Comparison of ENCODE assay signal across 20 cellular contexts in the genomic region with DNA sequence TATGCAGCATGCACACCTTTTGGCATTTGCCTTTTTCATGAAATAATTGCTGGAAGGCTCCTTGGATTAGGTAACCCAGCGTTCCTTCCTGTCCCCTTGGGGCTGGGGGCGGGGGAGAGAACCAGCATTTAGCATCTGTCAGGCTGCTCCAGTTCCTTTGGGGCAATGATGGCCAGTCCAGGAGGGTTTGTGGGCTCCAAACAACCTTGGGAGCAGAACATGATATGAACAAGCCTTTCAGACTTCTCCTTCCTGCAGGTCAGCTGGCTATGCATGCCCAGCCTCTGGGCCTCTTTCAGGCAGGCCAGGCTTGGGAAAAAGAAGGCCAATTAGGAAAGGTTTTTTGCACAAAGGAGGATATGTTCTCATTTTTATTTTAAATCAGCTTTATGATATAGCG. TPM values are rescaled to one million over a fixed set of nuclear protein-coding genes. Genes with fewer than 3 reads are reported as not detected.
DNase-seq lines count a peak whose midpoint lies in the region; ATAC-seq and TF ChIP-seq lines count a peak whose summit lies in the region.
"Had no signal": no experiment of that assay in that cellular context is flagged by ENCODE, and none has a peak within 500 bp of the region (broad histone marks: within the 10 kb centered on the region; RNA-seq: fewer than 3 reads in every experiment).

No MANE protein-coding gene starts in this region.

- H3K14ac ChIP-seq in neuronal stem cell (ENCODE audit: low read length) = no peak overlapping the region

- H3K27me3 ChIP-seq in BLaER1 (peaks cover 47% of the 10 kb centered on the region), GM23338 (ENCODE audit: insufficient read depth) (peaks cover 39% of the 10 kb centered on the region), neuronal stem cell (ENCODE audit: control insufficient read depth in 3 of 3, insufficient read depth in 3 of 3, low read depth in 1 of 3, low read length in 3 of 3) (peaks cover 4 to 83% (median 22%) of the 10 kb centered on the region in 3 experiments), transverse colon (peaks cover 46% of the 10 kb centered on the region)
- H3K27me3 ChIP-seq: vagina had no signal

- H3K4me3 Mint-ChIP-seq in GM23338 (peak overlapping the region; percentile 80; the same call in 2 of the 3 replicates), endothelial cell (ENCODE audit: unreplicated experiment) (peak overlapping the region; percentile 89)

- H4K20me1 ChIP-seq in BLaER1 (peaks cover 27% of the 10 kb centered on the region), GM23338 (replicated peaks; ENCODE audit: insufficient read depth) (no peaks in the 10 kb centered on the region)

- peak overlapping the region; percentile 56 for H3K18ac ChIP-seq in neuronal stem cell (ENCODE audit: low read length)

- H3F3A ChIP-seq in GM23338 (replicated peaks; ENCODE audit: low read depth) = no peaks in the 10 kb centered on the region

- no peak overlapping the region for H4K91ac ChIP-seq in neuronal stem cell (ENCODE audit: low read depth, low read length, poor library complexity)

- peak overlapping the region; percentile 100 for H2BK15ac ChIP-seq in neuronal stem cell (ENCODE audit: low read length)

- no peaks in the 10 kb centered on the region; the same call in 2 of the 3 replicates for H3K9me3 Mint-ChIP-seq in GM23338
- no peaks in the 10 kb centered on the region for H3K9me3 Mint-ChIP-seq in endothelial cell (ENCODE audit: unreplicated experiment)
- H3K9me3 Mint-ChIP-seq: activated CD8-positive, alpha-beta T cell treated with anti-CD3 and anti-CD28 coated beads for 36 hours; activated naive CD4-positive, alpha-beta T cell treated with anti-CD3 and anti-CD28 coated beads for 36 hours; CD4-positive, alpha-beta memory T cell had no signal

- H3K36me3 Mint-ChIP-seq in GM23338 (ENCODE audit: low read depth) = no peaks in the 10 kb centered on the region
- H3K36me3 Mint-ChIP-seq in endothelial cell (ENCODE audit: low read depth, unreplicated experiment) = no peaks in the 10 kb centered on the region
- H3K36me3 Mint-ChIP-seq: CD4-positive, alpha-beta memory T cell had no signal

- no peak overlapping the region for H2BK120ac ChIP-seq in neuronal stem cell (ENCODE audit: low read depth, low read length)

- no CpG with 5 or more reads among the region's 3 CpGs for WGBS in neuronal stem cell (ENCODE audit: extremely low coverage in 2 of 2, insufficient read length in 2 of 2, insufficient replicate concordance in 1 of 2), 2 donors
- WGBS in transverse colon (ENCODE audit: low coverage in 1 of 2), 2 donors = 78 to 88% methylated on average over 1 to 3 of the region's 3 CpGs

- intact Hi-C loops in transverse colon (cut with DNase I; ENCODE audit: low total_unique reads) = no loop called here

- H3K9me2 ChIP-seq in GM23338 (ENCODE audit: insufficient read depth) = no peaks in the 10 kb centered on the region

- H2BK12ac ChIP-seq in neuronal stem cell (ENCODE audit: low read length) = no peak overlapping the region

- H4K8ac ChIP-seq in neuronal stem cell (ENCODE audit: low read depth, low read length) = no peak overlapping the region

- H3K9ac ChIP-seq in BLaER1 = no peak overlapping the region
- peak overlapping the region; percentile 32 for H3K9ac ChIP-seq in neuronal stem cell (ENCODE audit: low read depth, low read length, poor library complexity)
- H3K9ac ChIP-seq: KMS-11 had no signal

- H3K4me1 ChIP-seq in BLaER1 (peaks cover 38% of the 10 kb centered on the region), GM23338 (ENCODE audit: insufficient read depth) (peaks cover 9% of the 10 kb centered on the region), neuronal stem cell (ENCODE audit: control insufficient read depth in 2 of 2, insufficient read depth in 1 of 2, low read depth in 1 of 2, low read length in 2 of 2) (peaks cover 7 to 19% of the 10 kb centered on the region in 2 donors), transverse colon (peaks cover 0 to 16% (median 12%) of the 10 kb centered on the region in 4 donors)

- H3K27ac ChIP-seq in BLaER1 (no peak overlapping the region), GM23338 (ENCODE audit: low read depth) (no peak overlapping the region), neuronal stem cell (replicated peaks; ENCODE audit: low read length) (no peak overlapping the region), coronary artery (no peak overlapping the region), transverse colon (no peak overlapping the region)
- H3K27ac ChIP-seq: foreskin keratinocyte, KMS-11 had no signal

- H3K4me1 Mint-ChIP-seq in GM23338 = peaks cover 26% of the 10 kb centered on the region
- peaks cover 9% of the 10 kb centered on the region for H3K4me1 Mint-ChIP-seq in endothelial cell (ENCODE audit: unreplicated experiment)

- no peak for TF ChIP-seq EP300 in transverse colon (IDR thresholded peaks at IDR 0.05; ENCODE audit: low read depth)

- H3K4me2 ChIP-seq in BLaER1 = peak overlapping the region; percentile 99
- peak overlapping the region; percentile 94 for H3K4me2 ChIP-seq in GM23338
- no peak overlapping the region for H3K4me2 ChIP-seq in neuronal stem cell (ENCODE audit: insufficient read depth, low read length, poor library complexity, severe bottlenecking)
- H3K4me2 ChIP-seq: KMS-11 had no signal

- H3K4me3 ChIP-seq in BLaER1 (no peak overlapping the region), GM23338 (peak overlapping the region; percentile 74), neuronal stem cell (ENCODE audit: low read length in 2 of 2) (no peak overlapping the region), coronary artery (no peak overlapping the region), transverse colon (no peak overlapping the region)

- no peak overlapping the region for H3K23ac ChIP-seq in neuronal stem cell (ENCODE audit: low read depth, low read length, poor library complexity)

- H3K27ac Mint-ChIP-seq in GM23338 (no peak overlapping the region), endothelial cell (ENCODE audit: unreplicated experiment) (no peak overlapping the region)
- H3K27ac Mint-ChIP-seq: activated CD8-positive, alpha-beta T cell treated with anti-CD3 and anti-CD28 coated beads for 36 hours; activated naive CD4-positive, alpha-beta T cell treated with anti-CD3 and anti-CD28 coated beads for 36 hours; CD4-positive, alpha-beta memory T cell had no signal

- H3K79me2 ChIP-seq in GM23338 (replicated peaks; ENCODE audit: insufficient read depth) = no peaks in the 10 kb centered on the region

- H2AFZ ChIP-seq in GM23338 = no peak overlapping the region
- no peak overlapping the region for H2AFZ ChIP-seq in neuronal stem cell (ENCODE audit: low read length)

- no peak overlapping the region for H2BK5ac ChIP-seq in neuronal stem cell (ENCODE audit: low read length)

- in situ Hi-C loops in transverse colon (cut with MboI; ENCODE audit: low pct_ligation_motif_present in 1 of 4, low pct_unique_long_range_greater_than_20kb in 1 of 4, low sequenced_read_pairs in 3 of 4) = no loop called here

- H3K9me3 ChIP-seq in BLaER1 = no peaks in the 10 kb centered on the region
- peaks cover 0 to 2% of the 10 kb centered on the region in 2 donors for H3K9me3 ChIP-seq in neuronal stem cell (replicated peaks in 1 of 2; ENCODE audit: control insufficient read depth in 2 of 2, insufficient read depth in 1 of 2, low read depth in 1 of 2, low read length in 2 of 2)
- H3K9me3 ChIP-seq in transverse colon = no peaks in the 10 kb centered on the region
- H3K9me3 ChIP-seq: lower lobe of right lung, vagina had no signal

- no peak overlapping the region for H3K4ac ChIP-seq in neuronal stem cell (ENCODE audit: low read length)

- H2AK5ac ChIP-seq in neuronal stem cell (ENCODE audit: low read depth, low read length) = peak overlapping the region; percentile 99

- peaks cover 10% of the 10 kb centered on the region for H3K79me1 ChIP-seq in neuronal stem cell (ENCODE audit: low read depth, low read length)

- no peaks in the 10 kb centered on the region for H3K36me3 ChIP-seq in BLaER1
- no peaks in the 10 kb centered on the region for H3K36me3 ChIP-seq in GM23338 (ENCODE audit: insufficient read depth)
- H3K36me3 ChIP-seq in neuronal stem cell (replicated peaks in 1 of 2; ENCODE audit: control insufficient read depth in 2 of 2, insufficient read depth in 2 of 2, low read length in 2 of 2) = no peaks in the 10 kb centered on the region
- H3K36me3 ChIP-seq in transverse colon = no peaks in the 10 kb centered on the region
- H3K36me3 ChIP-seq: lower lobe of right lung, vagina had no signal

- TF ChIP-seq POLR2A in transverse colon (IDR thresholded peaks at IDR 0.05) = no peak

- TF ChIP-seq CTCF in GM23338 (conservative IDR thresholded peaks at IDR 0.05; ENCODE audit: low read depth in 2 of 2) = no peak
- no peak for TF ChIP-seq CTCF in endothelial cell (IDR thresholded peaks at IDR 0.05; ENCODE audit: unreplicated experiment)
- no peak for TF ChIP-seq CTCF in coronary artery (IDR thresholded peaks at IDR 0.05)
- no peak for TF ChIP-seq CTCF in transverse colon (IDR thresholded peaks at IDR 0.05)

- H3K27me3 Mint-ChIP-seq in GM23338 (ENCODE audit: insufficient read depth, low read depth, poor library complexity) (peaks cover 39% of the 10 kb centered on the region), endothelial cell (ENCODE audit: unreplicated experiment) (peaks cover 25% of the 10 kb centered on the region)

- DNase-seq in GM23338 (ENCODE audit: low spot score) (no peak), endothelial cell (ENCODE audit: low spot score) (no peak), neuronal stem cell (ENCODE audit: low spot score) (no peak), coronary artery (ENCODE audit: low spot score) (no peak), transverse colon (no peak)
- no peak for DNase-seq in stimulated activated CD4-positive, alpha-beta T cell treated with anti-CD3 and anti-CD28 coated beads, Interleukin-4, amount 100 ng/mL, for 4 hours
- DNase-seq: CD4-positive, alpha-beta memory T cell; foreskin keratinocyte; lower lobe of right lung; occipital lobe; substantia nigra; T-helper 9 cell had no signal

- ATAC-seq in GM23338 (no peak), HG03139 (IDR thresholded peaks at IDR 0.05; ENCODE audit: unreplicated experiment) (no peak)

RNA-seq across cellular contexts. Expression of gene SMTNL2, which starts 1.1 kb away (rescaled TPM):
- total RNA-seq in GM23338 (2014; rRNA removed; shearing (Covaris generic)) = 1.7 and 4.3 TPM in 2 replicates
- 1.3 and 3.1 TPM in 2 replicates for polyA plus RNA-seq in GM23338 (2016; fragmentation: Nextera tagmentation; extraction: Ambion mirVana)
- total RNA-seq in endothelial cell (ENCODE audit: unreplicated experiment) (0.59 TPM), transverse colon (under 1 TPM in 3 of 4 donors, not detected in 1; 0.16 to 0.96 (median 0.40) TPM)
- polyA plus RNA-seq in neuronal stem cell (2013, experiment 1 of 2) = 8.7 TPM
- 9.0 TPM for polyA plus RNA-seq in neuronal stem cell (2013, experiment 2 of 2)
- total RNA-seq: activated CD8-positive, alpha-beta T cell treated with anti-CD3 and anti-CD28 coated beads for 36 hours; activated naive CD4-positive, alpha-beta T cell treated with anti-CD3 and anti-CD28 coated beads for 36 hours; CD4-positive, alpha-beta memory T cell; foreskin keratinocyte had no signal
- polyA plus RNA-seq: CD4-positive, alpha-beta memory T cell; foreskin keratinocyte; keratinocyte had no signal

RNA-seq across cellular contexts. Expression of gene GGT6, which starts 22.8 kb away (rescaled TPM):
- total RNA-seq in GM23338 (2014; rRNA removed; shearing (Covaris generic)) = 0.24 TPM in 1 of 2 replicates, not detected in the other
- polyA plus RNA-seq in GM23338 (2016; fragmentation: Nextera tagmentation; extraction: Ambion mirVana) = 0.12 TPM in 1 of 2 replicates, not detected in the other
- total RNA-seq in endothelial cell (ENCODE audit: unreplicated experiment) = not detected
- not detected for polyA plus RNA-seq in neuronal stem cell (2013, experiment 1 of 2)
- not detected for polyA plus RNA-seq in neuronal stem cell (2013, experiment 2 of 2)
- total RNA-seq in transverse colon = 100 to 1,000 TPM; 214 to 308 (median 283) TPM
- total RNA-seq: activated CD8-positive, alpha-beta T cell treated with anti-CD3 and anti-CD28 coated beads for 36 hours; activated naive CD4-positive, alpha-beta T cell treated with anti-CD3 and anti-CD28 coated beads for 36 hours; CD4-positive, alpha-beta memory T cell; occipital lobe had no signal
- polyA plus RNA-seq: AG04450; CD4-positive, alpha-beta memory T cell had no signal

RNA-seq across cellular contexts. Expression of gene MYBBP1A, which starts 28.0 kb away (rescaled TPM):
- 169 and 213 TPM in 2 replicates for total RNA-seq in GM23338 (2014; rRNA removed; shearing (Covaris generic))
- polyA plus RNA-seq in GM23338 (2016; fragmentation: Nextera tagmentation; extraction: Ambion mirVana) = 66.4 and 70.7 TPM in 2 replicates
- total RNA-seq in endothelial cell (ENCODE audit: unreplicated experiment) (32.4 TPM), transverse colon (100 to 1,000 TPM in 2 of 4 donors, 10 to 100 TPM in 2; 25.4 to 148 (median 81.5) TPM)
- 15.0 TPM for polyA plus RNA-seq in neuronal stem cell (2013, experiment 1 of 2)
- 14.9 TPM for polyA plus RNA-seq in neuronal stem cell (2013, experiment 2 of 2)

RNA-seq across cellular contexts. Expression of gene ALOX15, which starts 58.3 kb away (rescaled TPM):
- total RNA-seq in GM23338 (2014; rRNA removed; shearing (Covaris generic)) = 1.1 and 1.4 TPM in 2 replicates
- 0.28 and 1.2 TPM in 2 replicates for polyA plus RNA-seq in GM23338 (2016; fragmentation: Nextera tagmentation; extraction: Ambion mirVana)
- total RNA-seq in endothelial cell (ENCODE audit: unreplicated experiment) (17.0 TPM), transverse colon (under 1 TPM in 2 of 4 donors, not detected in 2; 0.41 to 0.48 TPM)
- 0.21 TPM for polyA plus RNA-seq in neuronal stem cell (2013, experiment 1 of 2)
- polyA plus RNA-seq in neuronal stem cell (2013, experiment 2 of 2) = 0.15 TPM
- total RNA-seq: activated CD8-positive, alpha-beta T cell treated with anti-CD3 and anti-CD28 coated beads for 36 hours; activated naive CD4-positive, alpha-beta T cell treated with anti-CD3 and anti-CD28 coated beads for 36 hours; foreskin keratinocyte; occipital lobe; vagina had no signal
- polyA plus RNA-seq: AG04450; CD4-positive, alpha-beta memory T cell; foreskin keratinocyte had no signal

Comparison
In these comparisons a context has a peak if more than half of its experiments do, and no peak if none do; other contexts are left out.
1. RNA of gene GGT6, which starts 22.8 kb away (total RNA-seq): 214 to 308 TPM in transverse colon; 0.24 TPM in GM23338 and not detected in endothelial cell (single experiment); every median in the first group is over 100 times any median in the second.